Comparison of ENCODE assay signal across 8 cellular contexts in genomic region chr16:71526111-71526998, GRCh38. TPM values are rescaled to one million over a fixed set of nuclear protein-coding genes. Genes with fewer than 3 reads are reported as not detected.
DNase-seq lines count a peak whose midpoint lies in the region; ATAC-seq and TF ChIP-seq lines count a peak whose summit lies in the region.

TSS of gene CHST4 (plus strand) at chr16:71526426. CDS start at chr16:71536678, 10,252 bp downstream.

- CTCF ChIA-PET in HEK293 (lab: Yijun Ruan, JAX) (interaction anchor here (0.7 to 2.6 kb wide), 8 partner anchors 12 to 268 kb away, joined by 3 to 18 read pairs (median 4); no protein-coding TSS in a partner anchor), Panc1 (lab: Charles Lee) (no interaction called here)

- H3K27me3 ChIP-seq in Panc1 (ENCODE audit: control insufficient read depth, insufficient read depth, low read length): no peaks in the 10 kb centered on the region
- H3K27me3 ChIP-seq in hepatocyte: peaks cover 25% of the 10 kb centered on the region

- WGBS in hepatocyte (ENCODE audit: low lambda C conversion rate, missing lambda C conversion rate): 8% methylated on average over 11 of the region's 11 CpGs

- H3K4me1 ChIP-seq in HEK293 (ENCODE audit: control insufficient read depth, insufficient read depth, low read length) (peaks cover 6% of the 10 kb centered on the region), Panc1 (ENCODE audit: control insufficient read depth, insufficient read depth, low read length) (peaks cover 12% of the 10 kb centered on the region), hepatocyte (ENCODE audit: insufficient read depth) (no peaks in the 10 kb centered on the region)

- no peaks in the 10 kb centered on the region for H3K79me2 ChIP-seq in hepatocyte

- intact Hi-C loops in Panc1 (cut with micrococcal nuclease; ENCODE audit: unreplicated experiment): no loop called here

- H3K4me3 ChIP-seq in HEK293 (ENCODE audit: low read depth, low read length) (peak within 1 kb of the TSS; percentile 17), Panc1 (ENCODE audit: low read depth in 2 of 2, low read length in 2 of 2) (peak within 1 kb of the TSS; percentile 4 to 14; a peak in 1 of 4 replicates), hepatocyte (no peak within 1 kb of the TSS)

- H3K9me3 ChIP-seq in HEK293 (ENCODE audit: control insufficient read depth, insufficient read depth, low read depth, low read length) (no peaks in the 10 kb centered on the region), Panc1 (ENCODE audit: control insufficient read depth, insufficient read depth, low read depth, low read length) (no peaks in the 10 kb centered on the region), hepatocyte (ENCODE audit: low read depth) (no peaks in the 10 kb centered on the region)

- TF ChIP-seq CTCF in HEK293 (tag by site-specific recombination; IDR thresholded peaks at IDR 0.05): no peak
- no peak for TF ChIP-seq CTCF in Panc1 (IDR thresholded peaks at IDR 0.05)
- TF ChIP-seq CTCF in hepatocyte (IDR thresholded peaks at IDR 0.05; ENCODE audit: poor library complexity): no peak

- POLR2A ChIA-PET in HEK293 (lab: Yijun Ruan, JAX): interaction anchor here (2.0 kb wide), 1 partner anchor 39 kb away, joined by 11 read pairs; no protein-coding TSS in a partner anchor
- POLR2A ChIA-PET in Panc1 (lab: Charles Lee): no interaction called here

- H3K4me2 ChIP-seq in hepatocyte: peak within 1 kb of the TSS; percentile 67

- no TSS peak for BruUV-seq in Panc1 (replicated peaks; lab: Mats Ljungman, UMichigan)

- no peaks in the 10 kb centered on the region for H3K36me3 ChIP-seq in HEK293 (ENCODE audit: control insufficient read depth in 2 of 2, insufficient read depth in 1 of 2, low read length in 2 of 2)
- H3K36me3 ChIP-seq in Panc1 (ENCODE audit: control insufficient read depth, insufficient read depth, low read length): no peaks in the 10 kb centered on the region
- no peaks in the 10 kb centered on the region for H3K36me3 ChIP-seq in hepatocyte (replicated peaks; ENCODE audit: insufficient read depth, low read depth)

- peak; percentile 69 for ATAC-seq in Panc1

- in situ Hi-C loops in Panc1 (cut with HindIII; ENCODE audit: low pct_unique_long_range_greater_than_20kb, low sequenced_read_pairs): no loop called here

- H4K20me1 ChIP-seq in hepatocyte (ENCODE audit: insufficient read depth, poor library complexity, severe bottlenecking): no peaks in the 10 kb centered on the region

- DNase-seq in 8988T (peak; percentile 56), Panc1 (ENCODE audit: low read depth, low spot score) (no peak), hepatocyte (ENCODE audit: low spot score) (peak; percentile 57), germinal center (ENCODE audit: low spot score) (no peak), superior temporal gyrus (ENCODE audit: extremely low spot score) (no peak), LoVo (ENCODE audit: low spot score) (no peak), NCI-H1694 treated with DMSO at 0.1 percent for 48 hours (lab: John Stamatoyannopoulos, UW) (no peak)

- H3K27ac ChIP-seq in HEK293 (ENCODE audit: extremely low read depth, low read depth, low read length) (no peak within 1 kb of the TSS; the same call in 1 of the 2 replicates), Panc1 (ENCODE audit: low read length) (peak within 1 kb of the TSS; percentile 71), hepatocyte (no peak within 1 kb of the TSS)

- no peak within 1 kb of the TSS for H2AFZ ChIP-seq in hepatocyte

- H3K9me2 ChIP-seq in hepatocyte (replicated peaks; ENCODE audit: insufficient read depth): no peaks in the 10 kb centered on the region

TF ChIP-seq in HEK293, 187 proteins besides CTCF, POLR2A, EP300 and RAD21 (continues in another document):
- TF ChIP-seq GLI2 (tag by site-specific recombination; IDR thresholded peaks at IDR 0.05; ENCODE audit: borderline replicate concordance, low read depth) (no peak), ZNF518A (tag by site-specific recombination; conservative IDR thresholded peaks at IDR 0.05; ENCODE audit: low read depth) (no peak; the same call in 1 of the 2 replicates), ZEB2 (tag by site-specific recombination; IDR thresholded peaks at IDR 0.05) (no peak), ZNF701 (tag by site-specific recombination; IDR thresholded peaks at IDR 0.05) (no peak), ZNF639 (tag by site-specific recombination; IDR thresholded peaks at IDR 0.05) (no peak), KLF16 (tag by site-specific recombination; IDR thresholded peaks at IDR 0.05) (no peak), ZBTB8A (tag by site-specific recombination; IDR thresholded peaks at IDR 0.05) (no peak), ZNF549 (tag by site-specific recombination; IDR thresholded peaks at IDR 0.05) (no peak), ZNF239 (tag by site-specific recombination; IDR thresholded peaks at IDR 0.05) (no peak), ZNF121 (tag by site-specific recombination; IDR thresholded peaks at IDR 0.05) (no peak), ZNF561 (tag by site-specific recombination; IDR thresholded peaks at IDR 0.05; ENCODE audit: borderline replicate concordance) (no peak), ZNF610 (tag by site-specific recombination; IDR thresholded peaks at IDR 0.05; ENCODE audit: borderline replicate concordance) (no peak), ZNF645 (tag by site-specific recombination; IDR thresholded peaks at IDR 0.05) (no peak), PRDM1 (tag by site-specific recombination; IDR thresholded peaks at IDR 0.05) (peak; percentile 91), ZNF140 (tag by site-specific recombination; IDR thresholded peaks at IDR 0.05) (no peak), OVOL3 (tag by site-specific recombination; IDR thresholded peaks at IDR 0.05) (no peak), SALL2 (tag by site-specific recombination; IDR thresholded peaks at IDR 0.05; ENCODE audit: borderline replicate concordance) (no peak), ZNF510 (tag by site-specific recombination; IDR thresholded peaks at IDR 0.05; ENCODE audit: insufficient replicate concordance) (no peak), ZNF571 (tag by site-specific recombination; IDR thresholded peaks at IDR 0.05) (no peak), SP2 (tag by site-specific recombination; IDR thresholded peaks at IDR 0.05) (no peak), HOXA7 (CRISPR knock-in tag; IDR thresholded peaks at IDR 0.05; ENCODE audit: borderline replicate concordance) (no peak), ZNF184 (tag by site-specific recombination; IDR thresholded peaks at IDR 0.05) (no peak)

RNA-seq across cellular contexts. Expression of gene CHST4, which starts in this region (rescaled TPM):
- total RNA-seq in Panc1 (2021; ENCODE audit: unreplicated experiment) (1.1 TPM), hepatocyte (0.10 and 0.28 TPM in 2 replicates)
- polyA plus RNA-seq in Panc1 (2012; ENCODE audit: insufficient read length): not detected
- polyA plus RNA-seq in hepatocyte: 0.06 TPM in 1 of 2 replicates, not detected in the other

Comparison
In these comparisons a context has a peak if more than half of its experiments do, and no peak if none do; other contexts are left out.
1. Peak in DNase-seq and H3K4me2 ChIP-seq in hepatocyte; RNA of the gene not detected or under 1 TPM.